ENCODE assay signal across 23 cellular contexts in genomic region chr9:113588936-113589335, GRCh38.
A peak's percentile ranks its signal among the peaks of the same experiment; 100 is the strongest.
DNase-seq lines count a peak whose midpoint lies in the region; ATAC-seq and TF ChIP-seq lines count a peak whose summit lies in the region.
"Had no signal": no experiment of that assay in that cellular context is flagged by ENCODE, and none has a peak within 500 bp of the region (broad histone marks: within the 10 kb centered on the region; RNA-seq: fewer than 3 reads in every experiment).

No MANE protein-coding gene starts in this region.

- H3K9me3 ChIP-seq in heart left ventricle (no peaks in the 10 kb centered on the region), neutrophil (no peaks in the 10 kb centered on the region), upper lobe of left lung (no peaks in the 10 kb centered on the region)
- H3K9me3 ChIP-seq: SJCRH30 had no signal

- peak overlapping the region; percentile 44 to 97 (median 82) for H3K27ac ChIP-seq in heart left ventricle
- peak overlapping the region; percentile 64 for H3K27ac ChIP-seq in neutrophil
- peak overlapping the region; percentile 68 to 84 (median 78) for H3K27ac ChIP-seq in upper lobe of left lung
- H3K27ac ChIP-seq: SJCRH30 had no signal

- TF ChIP-seq POLR2A in heart left ventricle (IDR thresholded peaks at IDR 0.05) (no peak), upper lobe of left lung (IDR thresholded peaks at IDR 0.05) (no peak)

- peak overlapping the region in 2 of 12 donors; percentile 8 to 19 for H3K4me3 ChIP-seq in heart left ventricle
- H3K4me3 ChIP-seq in neutrophil (ENCODE audit: low read depth in 1 of 2, low read length in 1 of 2) = peak overlapping the region in 1 of 2 experiments; percentile 21
- H3K4me3 ChIP-seq in upper lobe of left lung = no peak overlapping the region
- H3K4me3 ChIP-seq: K562, SJCRH30, smooth muscle cell had no signal

- no peak for DNase-seq in heart left ventricle
- no peak for DNase-seq in left cardiac atrium
- no peak for DNase-seq in endothelial cell (ENCODE audit: low spot score)
- no peak for DNase-seq in upper lobe of left lung
- DNase-seq in glomerular visceral epithelial cell (ENCODE audit: extremely low spot score) = no peak
- no peak for DNase-seq in NCI-H2196 treated with DMSO at 0.1 percent for 48 hours (lab: John Stamatoyannopoulos, UW; ENCODE audit: unreplicated experiment)
- DNase-seq: activated CD4-positive, alpha-beta T cell treated with anti-CD3 and anti-CD28 coated beads for 36 hours; CD8-positive, alpha-beta T cell; DND-41; effector CD4-positive, alpha-beta T cell; hypothalamus; kidney glomerular epithelial cell; NCI-H1048; NCI-H2081 treated with DMSO at 0.1 percent for 48 hours; NCI-H526; OCI-M1; SJCRH30; T-helper 9 cell had no signal

- no peaks in the 10 kb centered on the region for H3K9me3 Mint-ChIP-seq in endothelial cell (ENCODE audit: unreplicated experiment)
- H3K9me3 Mint-ChIP-seq: CD8-positive, alpha-beta T cell had no signal

- 43 to 59% (median 46%) methylated on average over 1 of the region's 1 CpG for WGBS in heart left ventricle, 4 donors
- 13 to 43% methylated on average over 1 of the region's 1 CpG for WGBS in upper lobe of left lung, 2 donors

- ATAC-seq in heart left ventricle (no peak), left cardiac atrium (no peak), upper lobe of left lung (ENCODE audit: low FRiP score in 2 of 2) (no peak), HG02588 (IDR thresholded peaks at IDR 0.05; ENCODE audit: unreplicated experiment) (no peak)
- ATAC-seq: activated CD4-positive, alpha-beta T cell treated with anti-CD3 and anti-CD28 coated beads for 36 hours; CD8-positive, alpha-beta T cell; HCT116; K562 had no signal

- H3K4me3 Mint-ChIP-seq in endothelial cell (ENCODE audit: unreplicated experiment) = no peak overlapping the region
- H3K4me3 Mint-ChIP-seq: activated CD4-positive, alpha-beta T cell treated with anti-CD3 and anti-CD28 coated beads for 36 hours; CD8-positive, alpha-beta T cell had no signal

- H3K4me1 Mint-ChIP-seq in endothelial cell (ENCODE audit: unreplicated experiment) = peaks cover 72% of the 10 kb centered on the region

- H3K36me3 Mint-ChIP-seq in endothelial cell (ENCODE audit: low read depth, unreplicated experiment) = peaks cover 32% of the 10 kb centered on the region

- peaks cover 23% of the 10 kb centered on the region for H3K27me3 Mint-ChIP-seq in endothelial cell (ENCODE audit: unreplicated experiment)
- H3K27me3 Mint-ChIP-seq: activated CD4-positive, alpha-beta T cell treated with anti-CD3 and anti-CD28 coated beads for 36 hours had no signal

- H3K36me3 ChIP-seq in heart left ventricle (peaks cover 0 to 45% (median 24%) of the 10 kb centered on the region in 9 donors), neutrophil (peaks cover 85% of the 10 kb centered on the region), upper lobe of left lung (peaks cover 9 to 29% (median 20%) of the 10 kb centered on the region in 4 donors)

- no peak for TF ChIP-seq EP300 in upper lobe of left lung (IDR thresholded peaks at IDR 0.05)

- intact Hi-C loops in heart left ventricle (cut with DNase I) (loop anchor here in 7 of 10 donors (2.0 to 10.0 kb wide), 5 partner anchors 42 to 314 kb away; partner anchors contain the start of genes CDC26 (in 2 of the 7) and PRPF4 (in 2 of the 7)), left cardiac atrium (cut with DNase I) (loop anchor here (1.0 to 5.0 kb wide), 3 partner anchors 82 to 142 kb away; no protein-coding TSS in a partner anchor)

- H3K4me1 ChIP-seq in heart left ventricle = peaks cover 5 to 94% (median 74%) of the 10 kb centered on the region in 12 donors
- H3K4me1 ChIP-seq in neutrophil (ENCODE audit: control insufficient read depth in 1 of 2, insufficient read depth in 1 of 2, low read depth in 1 of 2, low read length in 1 of 2) = peaks cover 22 to 33% of the 10 kb centered on the region in 2 experiments
- peaks cover 69 to 92% (median 82%) of the 10 kb centered on the region in 4 donors for H3K4me1 ChIP-seq in upper lobe of left lung

- H3K27ac Mint-ChIP-seq in endothelial cell (ENCODE audit: unreplicated experiment) = peak overlapping the region; percentile 99

- TF ChIP-seq CTCF in heart left ventricle (IDR thresholded peaks at IDR 0.05) = no peak
- TF ChIP-seq CTCF in endothelial cell (IDR thresholded peaks at IDR 0.05; ENCODE audit: unreplicated experiment) = no peak
- no peak for TF ChIP-seq CTCF in neutrophil (IDR thresholded peaks at IDR 0.05)
- TF ChIP-seq CTCF in upper lobe of left lung (IDR thresholded peaks at IDR 0.05) = no peak

- no peaks in the 10 kb centered on the region for H3K27me3 ChIP-seq in heart left ventricle
- H3K27me3 ChIP-seq in neutrophil = no peaks in the 10 kb centered on the region
- H3K27me3 ChIP-seq in upper lobe of left lung = no peaks in the 10 kb centered on the region
- H3K27me3 ChIP-seq: SJCRH30 had no signal
